Comparison of ENCODE assay signal across 8 cellular contexts in genomic region chr4:70838400-70838971, GRCh38. TPM values are rescaled to one million over a fixed set of nuclear protein-coding genes. Genes with fewer than 3 reads are reported as not detected.
DNase-seq lines count a peak whose midpoint lies in the region; ATAC-seq and TF ChIP-seq lines count a peak whose summit lies in the region.

No MANE protein-coding gene starts in this region.

- TF ChIP-seq CTCF in natural killer cell (IDR thresholded peaks at IDR 0.05): no peak

- peak overlapping the region; percentile 87 for H3K4me3 Mint-ChIP-seq in dendritic cell treated with granulocyte-macrophage colony-stimulating factor and Interleukin-4, amounts not matched to agents 40 ng/mL and 50 ng/mL, for 4 days
- peak overlapping the region; percentile 98 for H3K4me3 Mint-ChIP-seq in natural killer cell

- DNase-seq in GM03348 (ENCODE audit: low spot score) (peak; percentile 37), NCI-H82 treated with DMSO at 0.1 percent for 48 hours (lab: John Stamatoyannopoulos, UW; ENCODE audit: unreplicated experiment) (peak; percentile 16), natural killer cell (no peak), HuH-7 (ENCODE audit: low spot score) (no peak)

- no peaks in the 10 kb centered on the region for H3K9me3 Mint-ChIP-seq in dendritic cell treated with granulocyte-macrophage colony-stimulating factor and Interleukin-4, amounts not matched to agents 40 ng/mL and 50 ng/mL, for 4 days
- H3K9me3 Mint-ChIP-seq in natural killer cell: no peaks in the 10 kb centered on the region

- H3K4me1 Mint-ChIP-seq in dendritic cell treated with granulocyte-macrophage colony-stimulating factor and Interleukin-4, amounts not matched to agents 40 ng/mL and 50 ng/mL, for 4 days (ENCODE audit: low read depth): peaks cover 15% of the 10 kb centered on the region
- H3K4me1 Mint-ChIP-seq in natural killer cell: peaks cover 20 to 27% of the 10 kb centered on the region in 2 donors

- peak overlapping the region; percentile 94 for H3K27ac Mint-ChIP-seq in dendritic cell treated with granulocyte-macrophage colony-stimulating factor and Interleukin-4, amounts not matched to agents 40 ng/mL and 50 ng/mL, for 4 days
- peak overlapping the region; percentile 95 to 97 for H3K27ac Mint-ChIP-seq in natural killer cell

- H3K27me3 Mint-ChIP-seq in dendritic cell treated with granulocyte-macrophage colony-stimulating factor and Interleukin-4, amounts not matched to agents 40 ng/mL and 50 ng/mL, for 4 days: no peaks in the 10 kb centered on the region
- H3K27me3 Mint-ChIP-seq in natural killer cell (ENCODE audit: low read depth in 2 of 2): no peaks in the 10 kb centered on the region

- ATAC-seq in natural killer cell (no peak), HG03045 (IDR thresholded peaks at IDR 0.05; ENCODE audit: unreplicated experiment) (no peak), GM18861 (IDR thresholded peaks at IDR 0.05; ENCODE audit: unreplicated experiment) (no peak), HG03469 (IDR thresholded peaks at IDR 0.05; ENCODE audit: unreplicated experiment) (no peak)

- intact Hi-C loops in dendritic cell treated with granulocyte-macrophage colony-stimulating factor and Interleukin-4, amounts not matched to agents 40 ng/mL and 50 ng/mL, for 4 days (cut with micrococcal nuclease): loop anchor here (2.0 to 10.0 kb wide), 7 partner anchors 64 to 174 kb away; partner anchors contain the start of genes DCK, MOB1B and UTP3
- intact Hi-C loops in natural killer cell (cut with micrococcal nuclease): loop anchor here (5.0 to 10.0 kb wide), 2 partner anchors 131 to 346 kb away; no protein-coding TSS in a partner anchor

- H3K36me3 Mint-ChIP-seq in dendritic cell treated with granulocyte-macrophage colony-stimulating factor and Interleukin-4, amounts not matched to agents 40 ng/mL and 50 ng/mL, for 4 days (ENCODE audit: low read depth): peaks cover 42% of the 10 kb centered on the region
- H3K36me3 Mint-ChIP-seq in natural killer cell: no peaks in the 10 kb centered on the region

RNA-seq across cellular contexts. Expression of gene GRSF1, which starts 1.2 kb away (rescaled TPM):
- total RNA-seq in natural killer cell: 10 to 100 TPM; 33.4 to 50.8 (median 43.0) TPM

Comparison
In these comparisons a context has a peak if more than half of its experiments do, and no peak if none do; other contexts are left out.
1. DNase-seq: peak in GM03348 (single experiment) and NCI-H82 treated with DMSO at 0.1 percent for 48 hours (single experiment); none in natural killer cell (single experiment) and HuH-7 (single experiment).